9 cellular contexts compared by ENCODE assay signal in the genomic region with DNA sequence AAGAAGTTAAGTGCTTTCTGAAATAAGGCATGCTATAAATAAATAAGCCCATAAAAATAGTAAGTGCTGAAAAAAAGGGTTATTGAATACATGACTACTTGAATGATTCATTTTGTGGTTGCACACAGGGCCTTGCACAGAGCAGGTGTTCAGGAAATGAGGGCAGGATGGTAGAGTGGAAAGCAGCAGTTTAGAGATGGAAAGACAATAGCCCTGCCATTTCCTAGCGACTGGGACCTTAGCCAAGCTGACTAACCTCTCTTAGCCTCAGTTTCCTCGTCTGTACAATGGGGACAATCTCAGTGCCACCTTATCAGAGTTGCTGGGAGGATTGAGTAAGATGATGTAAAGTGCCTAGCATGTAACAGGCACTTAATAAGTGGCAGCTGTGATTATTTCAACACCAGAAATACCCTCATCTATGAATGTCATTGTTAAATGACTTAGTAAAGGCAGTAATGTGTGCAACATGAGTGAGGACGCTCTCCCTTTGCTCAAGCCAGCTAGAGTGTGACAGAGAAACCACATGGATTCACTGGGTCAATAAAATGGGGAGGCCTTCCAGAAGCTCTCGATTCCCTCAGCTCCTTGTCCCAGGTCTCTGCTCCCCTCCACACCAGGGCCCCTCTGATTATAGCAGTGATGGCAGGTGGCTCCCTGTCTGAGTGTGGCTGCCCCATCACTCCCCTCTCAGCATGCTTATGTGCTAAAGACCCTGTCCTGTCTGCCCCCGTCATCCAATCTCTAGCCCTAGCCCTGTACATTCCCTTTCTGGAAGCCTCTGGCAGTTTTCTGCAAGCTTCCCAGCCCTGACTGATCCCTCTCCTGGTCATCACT. TPM values are rescaled to one million over a fixed set of nuclear protein-coding genes. Genes with fewer than 3 reads are reported as not detected.
DNase-seq lines count a peak whose midpoint lies in the region; ATAC-seq and TF ChIP-seq lines count a peak whose summit lies in the region.
"Had no signal": no experiment of that assay in that cellular context is flagged by ENCODE, and none has a peak within 500 bp of the region (broad histone marks: within the 10 kb centered on the region; RNA-seq: fewer than 3 reads in every experiment).

No MANE protein-coding gene starts in this region.

- H3K4me1 Mint-ChIP-seq in naive thymus-derived CD8-positive, alpha-beta T cell = peaks cover 35 to 89% (median 76%) of the 10 kb centered on the region in 4 donors

- in situ Hi-C loops in gastrocnemius medialis (cut with MboI; ENCODE audit: low sequenced_read_pairs in 4 of 4) = no loop called here

- TF ChIP-seq CTCF in GM20000 (IDR thresholded peaks at IDR 0.05; ENCODE audit: extremely low read depth, missing control alignments) = no peak
- TF ChIP-seq CTCF in gastrocnemius medialis (IDR thresholded peaks at IDR 0.05 in 4 of 5, conservative IDR thresholded peaks at IDR 0.05 in 1 of 5) = no peak

- peaks cover 6 to 8% of the 10 kb centered on the region in 2 donors for H3K4me1 ChIP-seq in gastrocnemius medialis

- TF ChIP-seq POLR2A in Raji (IDR thresholded peaks at IDR 0.05; ENCODE audit: insufficient read depth, low read depth, low read length) (0 out of 2 replicates have a peak, but pooled peaks have one; percentile 19), gastrocnemius medialis (IDR thresholded peaks at IDR 0.05) (no peak)

- H3K4me3 Mint-ChIP-seq in naive thymus-derived CD8-positive, alpha-beta T cell = peak overlapping the region in 9 of 10 donors; percentile 58 to 83 (median 77)

- H3K36me3 Mint-ChIP-seq in naive thymus-derived CD8-positive, alpha-beta T cell = no peaks in the 10 kb centered on the region

- no peaks in the 10 kb centered on the region for H3K36me3 ChIP-seq in gastrocnemius medialis
- H3K36me3 ChIP-seq: neutrophil had no signal

- peaks cover 0 to 8% (median 0%) of the 10 kb centered on the region in 9 donors for H3K9me3 Mint-ChIP-seq in naive thymus-derived CD8-positive, alpha-beta T cell

- peak overlapping the region; percentile 90 to 99 (median 98) for H3K27ac Mint-ChIP-seq in naive thymus-derived CD8-positive, alpha-beta T cell

- H3K9me3 ChIP-seq in gastrocnemius medialis = no peaks in the 10 kb centered on the region
- H3K9me3 ChIP-seq: neutrophil had no signal

- H3K27ac ChIP-seq in gastrocnemius medialis = no peak overlapping the region
- H3K27ac ChIP-seq: neutrophil had no signal

- DNase-seq in DMS79 treated with DMSO at 0.1 percent for 48 hours (lab: John Stamatoyannopoulos, UW) = peak; percentile 93
- peak; percentile 84 for DNase-seq in GM20000 (ENCODE audit: low spot score)
- peak; percentile 42 for DNase-seq in amniotic epithelial cell (ENCODE audit: low read depth)
- peak in 7 of 10 donors; percentile 39 to 82 (median 54) for DNase-seq in naive thymus-derived CD8-positive, alpha-beta T cell
- no peak for DNase-seq in mucosa of gallbladder (ENCODE audit: low spot score)
- DNase-seq in gastrocnemius medialis = no peak

- POLR2A ChIA-PET in naive thymus-derived CD8-positive, alpha-beta T cell (lab: Charles Lee) = interaction anchor here (0.7 to 45.2 kb wide), 9 partner anchors 8 to 228 kb away, joined by 3 to 1842 read pairs (median 25); partner anchors contain the start of genes FBXW2, PHF19 and TRAF1

- no peak overlapping the region for H3K4me3 ChIP-seq in gastrocnemius medialis

- H3K27me3 Mint-ChIP-seq in naive thymus-derived CD8-positive, alpha-beta T cell = no peaks in the 10 kb centered on the region

- H3K27me3 ChIP-seq in gastrocnemius medialis = no peaks in the 10 kb centered on the region
- H3K27me3 ChIP-seq: neutrophil had no signal

- peak; percentile 61 for ATAC-seq in HG03521 (IDR thresholded peaks at IDR 0.05; ENCODE audit: unreplicated experiment)
- ATAC-seq in naive thymus-derived CD8-positive, alpha-beta T cell = peak; percentile 29 to 61
- ATAC-seq in gastrocnemius medialis = no peak

- intact Hi-C loops in gastrocnemius medialis (cut with DNase I; ENCODE audit: low total_unique reads) = no loop called here

RNA-seq across cellular contexts. Expression of gene PHF19, which starts 16.0 kb away (rescaled TPM):
- 100 to 1,000 TPM; 143 to 144 TPM for total RNA-seq in naive thymus-derived CD8-positive, alpha-beta T cell
- 10 to 100 TPM in 1 of 3 donors, 1 to 10 TPM in 2; 6.3 to 11.8 (median 9.4) TPM for polyA plus RNA-seq in naive thymus-derived CD8-positive, alpha-beta T cell
- total RNA-seq in mucosa of gallbladder = 25.9 TPM
- 10 to 100 TPM in 2 of 4 donors, 1 to 10 TPM in 2; 9.2 to 12.5 (median 10.8) TPM for total RNA-seq in gastrocnemius medialis

RNA-seq across cellular contexts. Expression of gene TRAF1, which starts 33.6 kb away (rescaled TPM):
- 100 to 1,000 TPM; 125 to 126 TPM for total RNA-seq in naive thymus-derived CD8-positive, alpha-beta T cell
- polyA plus RNA-seq in naive thymus-derived CD8-positive, alpha-beta T cell = 1 to 10 TPM; 3.7 to 7.0 (median 4.9) TPM
- total RNA-seq in mucosa of gallbladder (7.9 TPM), gastrocnemius medialis (1 to 10 TPM in 1 of 4 donors, under 1 TPM in 3; 0.42 to 1.6 (median 0.77) TPM)

RNA-seq across cellular contexts. Expression of gene PSMD5, which starts 50.2 kb away (rescaled TPM):
- total RNA-seq in naive thymus-derived CD8-positive, alpha-beta T cell = 10 to 100 TPM; 53.0 to 57.9 TPM
- polyA plus RNA-seq in naive thymus-derived CD8-positive, alpha-beta T cell = 10 to 100 TPM; 13.7 to 23.4 (median 23.3) TPM
- total RNA-seq in mucosa of gallbladder = 65.1 TPM
- 10 to 100 TPM in 3 of 4 donors, 1 to 10 TPM in 1; 9.3 to 35.3 (median 12.6) TPM for total RNA-seq in gastrocnemius medialis

Comparison
In these comparisons a context has a peak if more than half of its experiments do, and no peak if none do; other contexts are left out.
1. DNase-seq: peak in DMS79 treated with DMSO at 0.1 percent for 48 hours (single experiment), GM20000 (single experiment), amniotic epithelial cell (single experiment) and naive thymus-derived CD8-positive, alpha-beta T cell (7 of 10); none in mucosa of gallbladder (single experiment) and gastrocnemius medialis (0 of 2).
2. ATAC-seq: peak in HG03521 (single experiment) and naive thymus-derived CD8-positive, alpha-beta T cell (2 of 2); none in gastrocnemius medialis (0 of 2).
3. RNA of gene TRAF1, which starts 33.6 kb away (total RNA-seq): 125 to 126 TPM in naive thymus-derived CD8-positive, alpha-beta T cell; 7.9 TPM in mucosa of gallbladder (single experiment) and 0.42 to 1.6 TPM in gastrocnemius medialis; every median in the first group is over 10 times any median in the second.